1 cellular context compared by ENCODE assay signal in the genomic region with DNA sequence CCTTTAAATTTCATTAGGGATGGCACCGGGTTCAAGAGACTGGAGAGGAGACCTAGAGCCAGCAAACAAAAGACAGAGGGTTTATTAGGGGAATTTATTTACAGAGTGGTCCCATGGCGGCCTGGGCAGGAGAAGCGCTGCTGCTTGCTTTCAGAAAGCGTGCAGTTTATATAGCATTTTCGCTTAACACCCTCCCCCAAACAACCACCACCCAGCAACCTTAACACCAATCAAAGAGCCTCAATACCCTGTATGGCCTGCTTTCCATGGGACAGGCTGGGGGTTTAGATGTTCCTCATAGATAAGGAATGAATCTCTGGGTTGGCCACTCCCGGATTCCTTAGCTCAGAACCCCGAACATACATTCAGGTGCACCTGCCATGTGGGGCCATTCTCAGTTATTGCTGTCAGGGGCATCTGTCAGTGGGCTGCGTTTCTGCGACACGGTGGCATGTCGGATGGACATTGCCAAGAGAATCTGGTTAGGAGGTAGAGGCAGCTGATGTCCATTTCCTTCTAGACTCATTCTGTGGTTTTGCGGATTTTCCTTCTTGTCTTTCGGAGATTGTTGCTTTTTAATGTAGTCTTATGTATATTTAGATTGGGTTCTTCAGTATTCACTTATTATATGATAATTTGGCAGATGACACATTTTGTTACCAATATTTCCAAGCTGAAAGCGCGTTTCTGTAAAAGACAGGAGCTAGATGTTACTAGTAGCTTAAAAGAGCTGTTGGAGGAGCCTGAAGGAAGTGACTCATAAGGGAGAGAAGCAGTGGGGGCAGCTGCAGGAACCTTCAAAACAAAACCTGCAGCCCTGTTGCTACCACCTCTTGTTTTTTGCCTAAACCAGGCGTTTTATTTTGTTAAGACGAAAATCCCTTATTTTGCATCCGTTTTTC.
TF ChIP-seq lines count a peak whose summit lies in the region.

No MANE protein-coding gene starts in this region.

TF ChIP-seq in GM23338, 12 proteins besides CTCF, POLR2A, EP300 and RAD21 (continued from another document):
- TF ChIP-seq, protein P1, sequence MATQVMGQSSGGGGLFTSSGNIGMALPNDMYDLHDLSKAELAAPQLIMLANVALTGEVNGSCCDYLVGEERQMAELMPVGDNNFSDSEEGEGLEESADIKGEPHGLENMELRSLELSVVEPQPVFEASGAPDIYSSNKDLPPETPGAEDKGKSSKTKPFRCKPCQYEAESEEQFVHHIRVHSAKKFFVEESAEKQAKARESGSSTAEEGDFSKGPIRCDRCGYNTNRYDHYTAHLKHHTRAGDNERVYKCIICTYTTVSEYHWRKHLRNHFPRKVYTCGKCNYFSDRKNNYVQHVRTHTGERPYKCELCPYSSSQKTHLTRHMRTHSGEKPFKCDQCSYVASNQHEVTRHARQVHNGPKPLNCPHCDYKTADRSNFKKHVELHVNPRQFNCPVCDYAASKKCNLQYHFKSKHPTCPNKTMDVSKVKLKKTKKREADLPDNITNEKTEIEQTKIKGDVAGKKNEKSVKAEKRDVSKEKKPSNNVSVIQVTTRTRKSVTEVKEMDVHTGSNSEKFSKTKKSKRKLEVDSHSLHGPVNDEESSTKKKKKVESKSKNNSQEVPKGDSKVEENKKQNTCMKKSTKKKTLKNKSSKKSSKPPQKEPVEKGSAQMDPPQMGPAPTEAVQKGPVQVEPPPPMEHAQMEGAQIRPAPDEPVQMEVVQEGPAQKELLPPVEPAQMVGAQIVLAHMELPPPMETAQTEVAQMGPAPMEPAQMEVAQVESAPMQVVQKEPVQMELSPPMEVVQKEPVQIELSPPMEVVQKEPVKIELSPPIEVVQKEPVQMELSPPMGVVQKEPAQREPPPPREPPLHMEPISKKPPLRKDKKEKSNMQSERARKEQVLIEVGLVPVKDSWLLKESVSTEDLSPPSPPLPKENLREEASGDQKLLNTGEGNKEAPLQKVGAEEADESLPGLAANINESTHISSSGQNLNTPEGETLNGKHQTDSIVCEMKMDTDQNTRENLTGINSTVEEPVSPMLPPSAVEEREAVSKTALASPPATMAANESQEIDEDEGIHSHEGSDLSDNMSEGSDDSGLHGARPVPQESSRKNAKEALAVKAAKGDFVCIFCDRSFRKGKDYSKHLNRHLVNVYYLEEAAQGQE (IDR thresholded peaks at IDR 0.05; ENCODE audit: unreplicated experiment): no peak
- no peak for TF ChIP-seq STAT1 (IDR thresholded peaks at IDR 0.05; ENCODE audit: unreplicated experiment)
- TF ChIP-seq NANOG (IDR thresholded peaks at IDR 0.05; ENCODE audit: borderline replicate concordance): no peak
- no peak for TF ChIP-seq ZNF331 (CRISPR knock-in tag; IDR thresholded peaks at IDR 0.05; ENCODE audit: low read depth)
- TF ChIP-seq EZH2phosphoT487 (IDR thresholded peaks at IDR 0.05; ENCODE audit: unreplicated experiment): no peak
